8 cellular contexts compared by ENCODE assay signal in the genomic region with DNA sequence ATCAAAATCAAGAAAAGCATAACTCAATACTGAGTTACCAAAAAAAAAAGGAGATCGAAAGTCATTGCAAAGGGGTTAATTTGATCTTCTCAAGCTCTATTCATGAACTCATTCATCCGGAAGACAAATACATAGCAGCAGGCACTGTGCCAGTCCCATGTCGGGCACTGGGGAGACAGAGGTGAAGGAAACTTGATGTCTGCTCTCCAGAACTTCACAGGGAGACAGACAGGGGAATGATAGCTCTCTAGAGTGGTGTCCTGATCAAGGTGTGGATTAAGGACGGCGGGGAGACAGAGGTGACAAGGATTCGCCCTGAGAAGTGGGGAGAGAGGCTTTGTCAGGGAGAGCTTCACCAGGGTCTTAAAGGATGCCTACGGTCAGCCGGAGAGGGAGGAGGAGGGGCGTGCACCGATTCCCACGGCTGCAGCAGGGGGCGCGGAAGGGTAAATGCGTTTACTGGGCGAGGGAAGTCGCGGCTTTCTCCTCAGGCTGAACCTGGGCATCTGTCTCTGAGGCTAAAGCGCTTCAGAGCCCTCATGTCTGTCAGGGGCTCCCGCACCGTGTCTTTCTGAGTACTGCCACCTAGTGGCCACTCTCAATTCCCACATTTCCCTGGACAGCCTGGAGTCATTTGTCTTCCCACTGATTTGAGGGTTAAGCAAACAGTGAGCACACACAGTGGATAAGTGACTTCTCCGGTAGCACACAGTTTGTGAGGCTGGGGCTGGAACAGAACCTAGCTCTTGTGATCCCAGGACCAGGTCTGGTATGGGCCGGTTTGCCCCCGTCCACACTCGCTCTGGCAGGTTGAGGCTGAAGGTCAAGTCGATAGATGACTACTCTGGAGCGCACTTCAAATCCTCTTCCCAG.
A peak's percentile ranks its signal among the peaks of the same experiment; 100 is the strongest.
DNase-seq lines count a peak whose midpoint lies in the region; ATAC-seq and TF ChIP-seq lines count a peak whose summit lies in the region.

No MANE protein-coding gene starts in this region.

- WGBS in ovary, 3 donors, result 9 to 16% (median 13%) methylated on average over 26 of the region's 26 CpGs
- WGBS in thyroid gland, 2 donors, result 11 to 12% methylated on average over 25 to 26 of the region's 26 CpGs

- H3K9me3 ChIP-seq in MG63 (peaks cover 13% of the 10 kb centered on the region), ovary (no peaks in the 10 kb centered on the region), thyroid gland (no peaks in the 10 kb centered on the region)

- H3K36me3 ChIP-seq in MG63, result no peaks in the 10 kb centered on the region
- no peaks in the 10 kb centered on the region for H3K36me3 ChIP-seq in ovary
- no peaks in the 10 kb centered on the region for H3K36me3 ChIP-seq in thyroid gland

- H3K27me3 ChIP-seq in MG63 (no peaks in the 10 kb centered on the region), ovary (no peaks in the 10 kb centered on the region), thyroid gland (no peaks in the 10 kb centered on the region)

- H3K4me3 ChIP-seq in MG63, result peak overlapping the region; percentile 41
- H3K4me3 ChIP-seq in ovary, result peak overlapping the region; percentile 34
- H3K4me3 ChIP-seq in thyroid gland (replicated peaks in 1 of 3), result peak overlapping the region in 1 of 3 donors; percentile 30

- H3K27ac ChIP-seq in ovary (no peak overlapping the region), thyroid gland (no peak overlapping the region)

- peak; percentile 80 for ATAC-seq in GM21737 (IDR thresholded peaks at IDR 0.05; ENCODE audit: unreplicated experiment)

- TF ChIP-seq POLR2A in ovary (IDR thresholded peaks at IDR 0.05) (no peak), thyroid gland (IDR thresholded peaks at IDR 0.05) (no peak)

- intact Hi-C loops in ovary (cut with DNase I), result loop anchor here in 3 of 4 donors (2.0 to 10.0 kb wide), 8 partner anchors 136 to 694 kb away; a partner anchor contains a TSS
- intact Hi-C loops in thyroid gland (cut with DNase I), result loop anchor here (10.0 kb wide), 1 partner anchor 174 kb away; no protein-coding TSS in a partner anchor

- no peak for TF ChIP-seq EP300 in ovary (IDR thresholded peaks at IDR 0.05)

- DNase-seq in DMS153 (lab: John Stamatoyannopoulos, UW) (peak; percentile 80), MG63 (peak; percentile 85), SHP77 treated with DMSO at 0.1 percent for 48 hours (lab: John Stamatoyannopoulos, UW) (peak; percentile 61), globus pallidus (ENCODE audit: low spot score) (peak; percentile 70), ovary (peak; percentile 70 to 82 (median 73)), thyroid gland (peak; percentile 82 to 86)
- peak; percentile 66 for DNase-seq in activated naive CD4-positive, alpha-beta T cell treated with Interleukin-2 at 50 U/mL for 16 hours

- peaks cover 2% of the 10 kb centered on the region for H3K4me1 ChIP-seq in ovary (ENCODE audit: insufficient read depth)
- H3K4me1 ChIP-seq in thyroid gland, result peaks cover 5 to 13% of the 10 kb centered on the region in 2 donors

- TF ChIP-seq CTCF in ovary (IDR thresholded peaks at IDR 0.05), result peak; percentile 51 to 82 (median 74)
- peak; percentile 72 to 94 (median 84) for TF ChIP-seq CTCF in thyroid gland (IDR thresholded peaks at IDR 0.05)
